15 cellular contexts compared by ENCODE assay signal in genomic region chrX:153993079-153993478, GRCh38. TPM values are rescaled to one million over a fixed set of nuclear protein-coding genes. Genes with fewer than 3 reads are reported as not detected.
A peak's percentile ranks its signal among the peaks of the same experiment; 100 is the strongest.
DNase-seq lines count a peak whose midpoint lies in the region; ATAC-seq and TF ChIP-seq lines count a peak whose summit lies in the region.
"Had no signal": no experiment of that assay in that cellular context is flagged by ENCODE, and none has a peak within 500 bp of the region (broad histone marks: within the 10 kb centered on the region; RNA-seq: fewer than 3 reads in every experiment).

No MANE protein-coding gene starts in this region.

- no peak for TF ChIP-seq CTCF in osteoblast (IDR thresholded peaks at IDR 0.05; ENCODE audit: extremely low read depth, low read depth, low read length)

- H3K4me3 Mint-ChIP-seq in activated CD4-positive, alpha-beta T cell treated with anti-CD3 and anti-CD28 coated beads for 36 hours, result no peak overlapping the region
- H3K4me3 Mint-ChIP-seq: CD4-positive, CD25-positive, alpha-beta regulatory T cell; H9 had no signal

- H3K27me3 Mint-ChIP-seq in activated CD4-positive, alpha-beta T cell treated with anti-CD3 and anti-CD28 coated beads for 36 hours, result no peaks in the 10 kb centered on the region
- H3K27me3 Mint-ChIP-seq: CD4-positive, CD25-positive, alpha-beta regulatory T cell had no signal

- no peak overlapping the region for H3K18ac ChIP-seq in mesenchymal stem cell (ENCODE audit: low read depth in 1 of 2, low read length in 2 of 2)

- no peaks in the 10 kb centered on the region for H3K36me3 Mint-ChIP-seq in activated CD4-positive, alpha-beta T cell treated with anti-CD3 and anti-CD28 coated beads for 36 hours (ENCODE audit: low read depth)
- H3K36me3 Mint-ChIP-seq: CD4-positive, CD25-positive, alpha-beta regulatory T cell had no signal

- H3K9ac ChIP-seq in mesenchymal stem cell (ENCODE audit: low read length), result no peak overlapping the region
- H3K9ac ChIP-seq: BLaER1 had no signal

- no peak overlapping the region for H4K91ac ChIP-seq in mesenchymal stem cell (ENCODE audit: low read length)

- H3K27ac Mint-ChIP-seq in activated CD4-positive, alpha-beta T cell treated with anti-CD3 and anti-CD28 coated beads for 36 hours, result no peak overlapping the region
- H3K27ac Mint-ChIP-seq: CD4-positive, CD25-positive, alpha-beta regulatory T cell; H9 had no signal

- H3K4me1 ChIP-seq in osteoblast (ENCODE audit: insufficient read depth, low read length), result no peaks in the 10 kb centered on the region
- H3K4me1 ChIP-seq in mesenchymal stem cell (ENCODE audit: control insufficient read depth, insufficient read depth, low read depth, low read length), result no peaks in the 10 kb centered on the region

- H3K79me2 ChIP-seq in osteoblast (ENCODE audit: insufficient read depth, low read length), result no peaks in the 10 kb centered on the region

- no peak overlapping the region for H3K23ac ChIP-seq in mesenchymal stem cell (ENCODE audit: low read length in 2 of 2)

- H3K4ac ChIP-seq in mesenchymal stem cell (ENCODE audit: low read depth in 1 of 2, low read length in 2 of 2), result no peak overlapping the region

- H3K9me3 Mint-ChIP-seq in activated CD4-positive, alpha-beta T cell treated with anti-CD3 and anti-CD28 coated beads for 36 hours (ENCODE audit: low read depth), result no peaks in the 10 kb centered on the region
- H3K9me3 Mint-ChIP-seq: CD4-positive, CD25-positive, alpha-beta regulatory T cell had no signal

- no peak overlapping the region for H2AFZ ChIP-seq in osteoblast (ENCODE audit: low read length)
- no peak overlapping the region for H2AFZ ChIP-seq in mesenchymal stem cell (ENCODE audit: low read depth, low read length)

- intact Hi-C loops in activated CD4-positive, alpha-beta T cell treated with anti-CD3 and anti-CD28 coated beads for 36 hours (cut with DNase I, micrococcal nuclease), result no loop called here

- ATAC-seq in activated CD4-positive, alpha-beta T cell treated with anti-CD3 and anti-CD28 coated beads for 36 hours, result no peak

- H2BK5ac ChIP-seq in mesenchymal stem cell (ENCODE audit: low read depth, low read length, poor library complexity, severe bottlenecking), result no peak overlapping the region

- H3K9me3 ChIP-seq in osteoblast (ENCODE audit: low read depth, low read length) (no peaks in the 10 kb centered on the region), mesenchymal stem cell (ENCODE audit: control insufficient read depth, low read length) (no peaks in the 10 kb centered on the region)

- DNase-seq in NCI-H146 (lab: John Stamatoyannopoulos, UW), result peak; percentile 16
- no peak for DNase-seq in NCI-H146 treated with DMSO at 0.1 percent for 48 hours (lab: John Stamatoyannopoulos, UW; ENCODE audit: unreplicated experiment)
- DNase-seq in NCI-H524 treated with DMSO at 0.1 percent for 48 hours (lab: John Stamatoyannopoulos, UW), result peak; percentile 50
- DNase-seq in osteoblast (ENCODE audit: insufficient read length, low spot score, missing footprints), result peak; percentile 10
- no peak for DNase-seq in mesenchymal stem cell
- no peak for DNase-seq in activated CD4-positive, alpha-beta T cell treated with anti-CD3 and anti-CD28 coated beads for 36 hours
- no peak for DNase-seq in HPDE6-E6E7 (ENCODE audit: extremely low spot score)
- DNase-seq: CD4-positive, CD25-positive, alpha-beta regulatory T cell; DMS79 treated with DMSO at 0.1 percent for 48 hours; EL; GDM1; GOT3; H9 had no signal

- H3K36me3 ChIP-seq in osteoblast (ENCODE audit: insufficient read depth, low read length), result no peaks in the 10 kb centered on the region
- no peaks in the 10 kb centered on the region for H3K36me3 ChIP-seq in mesenchymal stem cell (ENCODE audit: control insufficient read depth in 1 of 2, insufficient read depth in 2 of 2, low read depth in 1 of 2, low read length in 2 of 2)
- H3K36me3 ChIP-seq: BLaER1 had no signal

- 94% methylated on average over 10 of the region's 12 CpGs for WGBS in mesenchymal stem cell

- H3K79me1 ChIP-seq in mesenchymal stem cell (replicated peaks; ENCODE audit: low read length, poor library complexity, severe bottlenecking), result no peaks in the 10 kb centered on the region

- no peak overlapping the region for H3K4me3 ChIP-seq in osteoblast (ENCODE audit: insufficient read depth, low read length)
- H3K4me3 ChIP-seq in mesenchymal stem cell (ENCODE audit: insufficient read depth in 1 of 2, low read depth in 1 of 2, low read length in 2 of 2), result no peak overlapping the region
- H3K4me3 ChIP-seq: BLaER1 had no signal

- no peak overlapping the region for H3K27ac ChIP-seq in osteoblast (ENCODE audit: low read depth, low read length)
- H3K27ac ChIP-seq in mesenchymal stem cell (ENCODE audit: low read length, poor library complexity, severe bottlenecking), result no peak overlapping the region
- H3K27ac ChIP-seq: 22Rv1, BLaER1 had no signal

- H2BK12ac ChIP-seq in mesenchymal stem cell (ENCODE audit: low read length in 2 of 2), result no peak overlapping the region

- POLR2A ChIA-PET in activated CD4-positive, alpha-beta T cell treated with anti-CD3 and anti-CD28 coated beads for 36 hours (lab: Charles Lee), result no interaction called here

- H4K20me1 ChIP-seq in osteoblast (ENCODE audit: insufficient read depth, low read length), result no peaks in the 10 kb centered on the region

- H3K4me2 ChIP-seq in osteoblast (ENCODE audit: insufficient read depth, low read length) (no peak overlapping the region), mesenchymal stem cell (ENCODE audit: low read length, poor library complexity, severe bottlenecking) (no peak overlapping the region)
- H3K4me2 ChIP-seq: BLaER1 had no signal

- CTCF ChIA-PET in activated CD4-positive, alpha-beta T cell treated with anti-CD3 and anti-CD28 coated beads for 36 hours (lab: Charles Lee), result no interaction called here

- H3K27me3 ChIP-seq in osteoblast (ENCODE audit: insufficient read depth, low read length), result peaks cover 10% of the 10 kb centered on the region
- peaks cover 0 to 29% of the 10 kb centered on the region in 2 experiments for H3K27me3 ChIP-seq in mesenchymal stem cell (ENCODE audit: control insufficient read depth in 1 of 2, insufficient read depth in 1 of 2, low read length in 2 of 2)

- no peak overlapping the region for H2AK5ac ChIP-seq in mesenchymal stem cell (ENCODE audit: low read length, severe bottlenecking)

- no peak overlapping the region for H4K8ac ChIP-seq in mesenchymal stem cell (ENCODE audit: low read length)

- H2BK120ac ChIP-seq in mesenchymal stem cell (ENCODE audit: low read depth, low read length), result no peak overlapping the region

- H3K4me1 Mint-ChIP-seq in activated CD4-positive, alpha-beta T cell treated with anti-CD3 and anti-CD28 coated beads for 36 hours, result peaks cover 17% of the 10 kb centered on the region
- H3K4me1 Mint-ChIP-seq: H9 had no signal

- H3K14ac ChIP-seq in mesenchymal stem cell (ENCODE audit: low read length in 2 of 2), result no peak overlapping the region

- H2BK15ac ChIP-seq in mesenchymal stem cell (ENCODE audit: low read depth, poor library complexity, severe bottlenecking), result no peak overlapping the region

RNA-seq across cellular contexts. Expression of gene TMEM187, which starts 20.5 kb away (rescaled TPM):
- 6.9 and 8.5 TPM in 2 replicates for total RNA-seq in osteoblast
- polyA plus RNA-seq in mesenchymal stem cell (2013, experiment 1 of 2), result 5.8 TPM
- 5.5 TPM for polyA plus RNA-seq in mesenchymal stem cell (2013, experiment 2 of 2)
- 1 to 10 TPM; 4.4 to 5.4 TPM for total RNA-seq in activated CD4-positive, alpha-beta T cell treated with anti-CD3 and anti-CD28 coated beads for 36 hours

RNA-seq across cellular contexts. Expression of gene HCFC1, which starts 21.5 kb away (rescaled TPM):
- 22.1 and 24.6 TPM in 2 replicates for total RNA-seq in osteoblast
- polyA plus RNA-seq in mesenchymal stem cell (2013, experiment 1 of 2), result 27.2 TPM
- polyA plus RNA-seq in mesenchymal stem cell (2013, experiment 2 of 2), result 23.7 TPM
- 100 to 1,000 TPM in 1 of 2 experiments, 10 to 100 TPM in 1; 99.5 to 147 TPM for total RNA-seq in activated CD4-positive, alpha-beta T cell treated with anti-CD3 and anti-CD28 coated beads for 36 hours

RNA-seq across cellular contexts. Expression of gene IRAK1, which starts 26.6 kb away (rescaled TPM):
- total RNA-seq in osteoblast, result 99.5 and 100 TPM in 2 replicates
- 92.3 TPM for polyA plus RNA-seq in mesenchymal stem cell (2013, experiment 1 of 2)
- 88.1 TPM for polyA plus RNA-seq in mesenchymal stem cell (2013, experiment 2 of 2)
- 10 to 100 TPM; 84.3 to 93.6 TPM for total RNA-seq in activated CD4-positive, alpha-beta T cell treated with anti-CD3 and anti-CD28 coated beads for 36 hours

RNA-seq across cellular contexts. Expression of gene RENBP, which starts 48.6 kb away (rescaled TPM):
- 6.5 TPM in 2 replicates for total RNA-seq in osteoblast
- 20.4 TPM for polyA plus RNA-seq in mesenchymal stem cell (2013, experiment 1 of 2)
- polyA plus RNA-seq in mesenchymal stem cell (2013, experiment 2 of 2), result 17.0 TPM
- total RNA-seq in activated CD4-positive, alpha-beta T cell treated with anti-CD3 and anti-CD28 coated beads for 36 hours, result 1 to 10 TPM; 6.0 to 8.1 TPM

RNA-seq across cellular contexts. Expression of gene NAA10, which starts 58.2 kb away (rescaled TPM):
- 43.4 and 46.3 TPM in 2 replicates for total RNA-seq in osteoblast
- polyA plus RNA-seq in mesenchymal stem cell (2013, experiment 1 of 2), result 173 TPM
- 171 TPM for polyA plus RNA-seq in mesenchymal stem cell (2013, experiment 2 of 2)
- 100 to 1,000 TPM; 108 to 115 TPM for total RNA-seq in activated CD4-positive, alpha-beta T cell treated with anti-CD3 and anti-CD28 coated beads for 36 hours

Comparison
In these comparisons a context has a peak if more than half of its experiments do, and no peak if none do; other contexts are left out.
1. DNase-seq: peak in NCI-H146 (single experiment), NCI-H524 treated with DMSO at 0.1 percent for 48 hours (single experiment) and osteoblast (single experiment); none in NCI-H146 treated with DMSO at 0.1 percent for 48 hours (single experiment), mesenchymal stem cell (single experiment), activated CD4-positive, alpha-beta T cell treated with anti-CD3 and anti-CD28 coated beads for 36 hours (single experiment) and HPDE6-E6E7 (single experiment).